In the genomic region with DNA sequence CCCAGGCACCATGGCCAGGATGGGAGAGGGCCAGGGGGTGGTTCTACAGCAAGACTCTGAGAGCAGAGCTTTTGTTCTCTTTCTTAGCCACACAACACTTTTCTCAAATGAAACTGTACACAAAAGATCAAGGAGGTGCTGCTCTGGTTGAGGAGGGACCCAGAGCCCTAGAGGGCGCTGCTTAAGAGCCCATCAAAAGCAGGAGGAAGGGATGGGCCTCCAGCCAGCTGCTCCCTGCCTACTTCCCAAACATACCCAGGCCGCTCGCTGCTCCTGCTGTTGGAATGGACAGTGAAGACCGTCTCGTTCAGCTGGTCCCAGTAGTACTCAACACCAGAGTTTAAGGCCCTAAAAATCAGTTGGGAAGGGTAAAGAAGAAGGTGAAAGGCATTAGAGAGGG, we compare ENCODE assay signal across 2 cellular contexts.
TF ChIP-seq lines count a peak whose summit lies in the region.

No MANE protein-coding gene starts in this region.

TF ChIP-seq in A549, 52 proteins besides CTCF, POLR2A, EP300 and RAD21 (continued from another document):
- TF ChIP-seq, protein P1, sequence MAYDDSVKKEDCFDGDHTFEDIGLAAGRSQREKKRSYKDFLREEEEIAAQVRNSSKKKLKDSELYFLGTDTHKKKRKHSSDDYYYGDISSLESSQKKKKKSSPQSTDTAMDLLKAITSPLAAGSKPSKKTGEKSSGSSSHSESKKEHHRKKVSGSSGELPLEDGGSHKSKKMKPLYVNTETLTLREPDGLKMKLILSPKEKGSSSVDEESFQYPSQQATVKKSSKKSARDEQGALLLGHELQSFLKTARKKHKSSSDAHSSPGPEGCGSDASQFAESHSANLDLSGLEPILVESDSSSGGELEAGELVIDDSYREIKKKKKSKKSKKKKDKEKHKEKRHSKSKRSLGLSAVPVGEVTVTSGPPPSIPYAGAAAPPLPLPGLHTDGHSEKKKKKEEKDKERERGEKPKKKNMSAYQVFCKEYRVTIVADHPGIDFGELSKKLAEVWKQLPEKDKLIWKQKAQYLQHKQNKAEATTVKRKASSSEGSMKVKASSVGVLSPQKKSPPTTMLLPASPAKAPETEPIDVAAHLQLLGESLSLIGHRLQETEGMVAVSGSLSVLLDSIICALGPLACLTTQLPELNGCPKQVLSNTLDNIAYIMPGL (CRISPR knock-in tag; IDR thresholded peaks at IDR 0.05; ENCODE audit: borderline replicate concordance), result no peak
- TF ChIP-seq KDM5A (IDR thresholded peaks at IDR 0.05), result no peak
- no peak for TF ChIP-seq HEYL (CRISPR knock-in tag; IDR thresholded peaks at IDR 0.05)
- no peak for TF ChIP-seq CBX2 (IDR thresholded peaks at IDR 0.05; ENCODE audit: borderline replicate concordance, low read depth)
- no peak for TF ChIP-seq ZC3H11A (IDR thresholded peaks at IDR 0.05)
- no peak for TF ChIP-seq MAZ (IDR thresholded peaks at IDR 0.05; ENCODE audit: borderline replicate concordance, low read depth, low read length)
- no peak for TF ChIP-seq CEBPB (IDR thresholded peaks at IDR 0.05)
- no peak for TF ChIP-seq HDAC2 (IDR thresholded peaks at IDR 0.05)
- TF ChIP-seq HOXB13 (CRISPR knock-in tag; IDR thresholded peaks at IDR 0.05; ENCODE audit: low read depth), result no peak
- TF ChIP-seq CHD4 (IDR thresholded peaks at IDR 0.05; ENCODE audit: borderline replicate concordance), result no peak
- no peak for TF ChIP-seq ZNF302 (CRISPR knock-in tag; IDR thresholded peaks at IDR 0.05)
- TF ChIP-seq, protein P2, sequence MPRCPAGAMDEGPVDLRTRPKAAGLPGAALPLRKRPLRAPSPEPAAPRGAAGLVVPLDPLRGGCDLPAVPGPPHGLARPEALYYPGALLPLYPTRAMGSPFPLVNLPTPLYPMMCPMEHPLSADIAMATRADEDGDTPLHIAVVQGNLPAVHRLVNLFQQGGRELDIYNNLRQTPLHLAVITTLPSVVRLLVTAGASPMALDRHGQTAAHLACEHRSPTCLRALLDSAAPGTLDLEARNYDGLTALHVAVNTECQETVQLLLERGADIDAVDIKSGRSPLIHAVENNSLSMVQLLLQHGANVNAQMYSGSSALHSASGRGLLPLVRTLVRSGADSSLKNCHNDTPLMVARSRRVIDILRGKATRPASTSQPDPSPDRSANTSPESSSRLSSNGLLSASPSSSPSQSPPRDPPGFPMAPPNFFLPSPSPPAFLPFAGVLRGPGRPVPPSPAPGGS (IDR thresholded peaks at IDR 0.05), result no peak
- no peak for TF ChIP-seq SMC3 (IDR thresholded peaks at IDR 0.05)
- no peak for TF ChIP-seq FOXS1 (CRISPR knock-in tag; IDR thresholded peaks at IDR 0.05)
- no peak for TF ChIP-seq ESRRA (IDR thresholded peaks at IDR 0.05; ENCODE audit: borderline replicate concordance, low read length)
- no peak for TF ChIP-seq CBX8 (IDR thresholded peaks at IDR 0.05)
- no peak for TF ChIP-seq ZSCAN20 (CRISPR knock-in tag; IDR thresholded peaks at IDR 0.05)
- TF ChIP-seq, protein P3, sequence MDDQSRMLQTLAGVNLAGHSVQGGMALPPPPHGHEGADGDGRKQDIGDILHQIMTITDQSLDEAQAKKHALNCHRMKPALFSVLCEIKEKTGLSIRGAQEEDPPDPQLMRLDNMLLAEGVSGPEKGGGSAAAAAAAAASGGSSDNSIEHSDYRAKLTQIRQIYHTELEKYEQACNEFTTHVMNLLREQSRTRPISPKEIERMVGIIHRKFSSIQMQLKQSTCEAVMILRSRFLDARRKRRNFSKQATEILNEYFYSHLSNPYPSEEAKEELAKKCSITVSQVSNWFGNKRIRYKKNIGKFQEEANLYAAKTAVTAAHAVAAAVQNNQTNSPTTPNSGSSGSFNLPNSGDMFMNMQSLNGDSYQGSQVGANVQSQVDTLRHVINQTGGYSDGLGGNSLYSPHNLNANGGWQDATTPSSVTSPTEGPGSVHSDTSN (IDR thresholded peaks at IDR 0.05), result no peak
- TF ChIP-seq, protein P4, sequence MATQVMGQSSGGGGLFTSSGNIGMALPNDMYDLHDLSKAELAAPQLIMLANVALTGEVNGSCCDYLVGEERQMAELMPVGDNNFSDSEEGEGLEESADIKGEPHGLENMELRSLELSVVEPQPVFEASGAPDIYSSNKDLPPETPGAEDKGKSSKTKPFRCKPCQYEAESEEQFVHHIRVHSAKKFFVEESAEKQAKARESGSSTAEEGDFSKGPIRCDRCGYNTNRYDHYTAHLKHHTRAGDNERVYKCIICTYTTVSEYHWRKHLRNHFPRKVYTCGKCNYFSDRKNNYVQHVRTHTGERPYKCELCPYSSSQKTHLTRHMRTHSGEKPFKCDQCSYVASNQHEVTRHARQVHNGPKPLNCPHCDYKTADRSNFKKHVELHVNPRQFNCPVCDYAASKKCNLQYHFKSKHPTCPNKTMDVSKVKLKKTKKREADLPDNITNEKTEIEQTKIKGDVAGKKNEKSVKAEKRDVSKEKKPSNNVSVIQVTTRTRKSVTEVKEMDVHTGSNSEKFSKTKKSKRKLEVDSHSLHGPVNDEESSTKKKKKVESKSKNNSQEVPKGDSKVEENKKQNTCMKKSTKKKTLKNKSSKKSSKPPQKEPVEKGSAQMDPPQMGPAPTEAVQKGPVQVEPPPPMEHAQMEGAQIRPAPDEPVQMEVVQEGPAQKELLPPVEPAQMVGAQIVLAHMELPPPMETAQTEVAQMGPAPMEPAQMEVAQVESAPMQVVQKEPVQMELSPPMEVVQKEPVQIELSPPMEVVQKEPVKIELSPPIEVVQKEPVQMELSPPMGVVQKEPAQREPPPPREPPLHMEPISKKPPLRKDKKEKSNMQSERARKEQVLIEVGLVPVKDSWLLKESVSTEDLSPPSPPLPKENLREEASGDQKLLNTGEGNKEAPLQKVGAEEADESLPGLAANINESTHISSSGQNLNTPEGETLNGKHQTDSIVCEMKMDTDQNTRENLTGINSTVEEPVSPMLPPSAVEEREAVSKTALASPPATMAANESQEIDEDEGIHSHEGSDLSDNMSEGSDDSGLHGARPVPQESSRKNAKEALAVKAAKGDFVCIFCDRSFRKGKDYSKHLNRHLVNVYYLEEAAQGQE (IDR thresholded peaks at IDR 0.05), result no peak

TF ChIP-seq in HCT116, 20 proteins besides CTCF, POLR2A, EP300 and RAD21 (continued from another document):
- TF ChIP-seq, protein P4 (IDR thresholded peaks at IDR 0.05; ENCODE audit: low read depth), result no peak
- no peak for TF ChIP-seq JUND (IDR thresholded peaks at IDR 0.05)
- TF ChIP-seq CEBPB (IDR thresholded peaks at IDR 0.05; ENCODE audit: low read depth), result no peak
- TF ChIP-seq ZFX (IDR thresholded peaks at IDR 0.05), result no peak
- TF ChIP-seq, protein P5, sequence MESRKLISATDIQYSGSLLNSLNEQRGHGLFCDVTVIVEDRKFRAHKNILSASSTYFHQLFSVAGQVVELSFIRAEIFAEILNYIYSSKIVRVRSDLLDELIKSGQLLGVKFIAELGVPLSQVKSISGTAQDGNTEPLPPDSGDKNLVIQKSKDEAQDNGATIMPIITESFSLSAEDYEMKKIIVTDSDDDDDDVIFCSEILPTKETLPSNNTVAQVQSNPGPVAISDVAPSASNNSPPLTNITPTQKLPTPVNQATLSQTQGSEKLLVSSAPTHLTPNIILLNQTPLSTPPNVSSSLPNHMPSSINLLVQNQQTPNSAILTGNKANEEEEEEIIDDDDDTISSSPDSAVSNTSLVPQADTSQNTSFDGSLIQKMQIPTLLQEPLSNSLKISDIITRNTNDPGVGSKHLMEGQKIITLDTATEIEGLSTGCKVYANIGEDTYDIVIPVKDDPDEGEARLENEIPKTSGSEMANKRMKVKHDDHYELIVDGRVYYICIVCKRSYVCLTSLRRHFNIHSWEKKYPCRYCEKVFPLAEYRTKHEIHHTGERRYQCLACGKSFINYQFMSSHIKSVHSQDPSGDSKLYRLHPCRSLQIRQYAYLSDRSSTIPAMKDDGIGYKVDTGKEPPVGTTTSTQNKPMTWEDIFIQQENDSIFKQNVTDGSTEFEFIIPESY (IDR thresholded peaks at IDR 0.05; ENCODE audit: extremely low read depth, insufficient replicate concordance, low read length), result no peak
- no peak for TF ChIP-seq EZH2phosphoT487 (IDR thresholded peaks at IDR 0.05; ENCODE audit: borderline replicate concordance)
- no peak for TF ChIP-seq EGR1 (IDR thresholded peaks at IDR 0.05; ENCODE audit: low read depth)
- TF ChIP-seq, protein P6, sequence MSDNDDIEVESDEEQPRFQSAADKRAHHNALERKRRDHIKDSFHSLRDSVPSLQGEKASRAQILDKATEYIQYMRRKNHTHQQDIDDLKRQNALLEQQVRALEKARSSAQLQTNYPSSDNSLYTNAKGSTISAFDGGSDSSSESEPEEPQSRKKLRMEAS (IDR thresholded peaks at IDR 0.05), result no peak
- TF ChIP-seq TCF7L2 (IDR thresholded peaks at IDR 0.05; ENCODE audit: borderline replicate concordance, extremely low read depth, insufficient read depth, insufficient read length), result no peak
- TF ChIP-seq POLR2AphosphoS5 (IDR thresholded peaks at IDR 0.05; ENCODE audit: low read depth, low read length), result no peak
- TF ChIP-seq FOSL1 (IDR thresholded peaks at IDR 0.05; ENCODE audit: low read depth), result no peak
- no peak for TF ChIP-seq EZH2 (IDR thresholded peaks at IDR 0.05)
- TF ChIP-seq ZNF274 (IDR thresholded peaks at IDR 0.05; ENCODE audit: low read depth, low read length), result no peak
- TF ChIP-seq SRF (IDR thresholded peaks at IDR 0.05; ENCODE audit: low read depth), result no peak
TF ChIP-seq in HCT116: peak in this region for 0.
